Comparison of ENCODE assay signal across 20 cellular contexts in the genomic region with DNA sequence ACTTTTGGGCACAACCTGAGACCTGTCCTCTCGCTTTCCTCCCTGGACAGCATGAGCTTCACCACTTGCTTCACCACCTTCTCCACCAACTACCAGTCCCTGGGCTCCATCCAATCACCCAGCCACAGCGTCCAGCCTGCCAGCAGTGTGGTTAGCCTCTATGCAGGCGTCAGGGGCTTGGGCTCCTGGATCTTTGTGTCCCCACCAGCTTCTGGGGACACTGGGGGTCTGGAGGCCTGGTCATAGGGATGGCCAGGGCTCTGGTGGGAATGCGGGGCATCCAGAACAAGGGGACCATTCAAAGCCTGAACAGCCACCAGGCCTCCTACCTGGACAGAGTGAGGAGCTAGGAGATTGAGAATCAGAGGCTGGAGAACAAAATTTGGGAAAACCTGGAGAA. TPM values are rescaled to one million over a fixed set of nuclear protein-coding genes. Genes with fewer than 3 reads are reported as not detected.
"Had no signal": no experiment of that assay in that cellular context is flagged by ENCODE, and none has a peak within 500 bp of the region (broad histone marks: within the 10 kb centered on the region; RNA-seq: fewer than 3 reads in every experiment).

No MANE protein-coding gene starts in this region.

- H3K27me3 ChIP-seq: SJSA1 had no signal

- H3K4me3 Mint-ChIP-seq: IgD-negative memory B cell had no signal

- H3K36me3 Mint-ChIP-seq: IgD-negative memory B cell had no signal

- H3K9me3 Mint-ChIP-seq: IgD-negative memory B cell had no signal

- H3K27ac Mint-ChIP-seq: IgD-negative memory B cell had no signal

- H3K4me3 ChIP-seq: K562, SJSA1, SK-N-MC had no signal

- H3K4me1 Mint-ChIP-seq: IgD-negative memory B cell had no signal

- ATAC-seq: K562 had no signal

- DNase-seq: Kasumi-1, MM.1S, NCI-H1092 treated with DMSO at 0.1 percent for 48 hours, NCI-H1436 treated with DMSO at 0.1 percent for 48 hours, NCI-H1694, NCI-H187 treated with DMSO at 0.1 percent for 48 hours, NCI-H2029 treated with DMSO at 0.1 percent for 48 hours, NCI-H2171 treated with DMSO at 0.1 percent for 48 hours, NCI-H524, NCI-H526 treated with DMSO at 0.1 percent for 48 hours, NCI-H774, Right ventricle myocardium superior, RPMI8226, SIG-M5 had no signal

- H3K27ac ChIP-seq: HL-60, KMS-11, SJSA1, SK-N-MC had no signal

RNA-seq across cellular contexts. Expression of gene SLC4A10, which starts 44.2 kb away (rescaled TPM):
- total RNA-seq: K562, Right ventricle myocardium superior, SJSA1 had no signal
